8 cellular contexts compared by ENCODE assay signal in genomic region chr17:44779211-44780025, GRCh38. TPM values are rescaled to one million over a fixed set of nuclear protein-coding genes. Genes with fewer than 3 reads are reported as not detected.
DNase-seq lines count a peak whose midpoint lies in the region; ATAC-seq and TF ChIP-seq lines count a peak whose summit lies in the region.

No MANE protein-coding gene starts in this region.

- H3K27ac ChIP-seq in Peyer's patch: peak overlapping the region in 1 of 4 donors; percentile 39

- no peaks in the 10 kb centered on the region for H3K36me3 ChIP-seq in Peyer's patch

- peaks cover 0 to 3% of the 10 kb centered on the region in 2 donors for H3K27me3 Mint-ChIP-seq in natural killer cell treated with Interleukin-12 subunit alpha and Interleukin-12 subunit beta and Interleukin-15 and Interleukin-18, amount 100 ng/mL, for 72 hours

- H3K4me3 Mint-ChIP-seq in natural killer cell treated with Interleukin-12 subunit alpha and Interleukin-12 subunit beta and Interleukin-15 and Interleukin-18, amount 100 ng/mL, for 72 hours: peak overlapping the region; percentile 53
- H3K4me3 Mint-ChIP-seq in stimulated activated effector memory CD8-positive, alpha-beta T cell treated with anti-CD3 and anti-CD28 coated beads, Interleukin-12 subunit alpha, Interleukin-12 subunit beta, amount 100 ng/mL, for 72 hours: peak overlapping the region; percentile 52

- ATAC-seq in natural killer cell treated with Interleukin-12 subunit alpha and Interleukin-12 subunit beta and Interleukin-15 and Interleukin-18, amount 100 ng/mL, for 72 hours: peak in 1 of 2 donors; percentile 48
- ATAC-seq in stimulated activated effector memory CD8-positive, alpha-beta T cell treated with anti-CD3 and anti-CD28 coated beads, Interleukin-12 subunit alpha, Interleukin-12 subunit beta, amount 100 ng/mL, for 72 hours: peak; percentile 44
- no peak for ATAC-seq in HG03520 (IDR thresholded peaks at IDR 0.05; ENCODE audit: unreplicated experiment)

- DNase-seq in COR-L47 (lab: John Stamatoyannopoulos, UW): peak; percentile 53
- DNase-seq in HuH-7.5 (ENCODE audit: low spot score): peak; percentile 80
- DNase-seq in Peyer's patch: peak; percentile 66 to 89 (median 87)
- DNase-seq in activated T-helper 1 cell treated with anti-CD3 and anti-CD28 coated beads, Interleukin-2, amount 50 U/mL, for 16 hours (ENCODE audit: low read depth in 1 of 2, low spot score in 1 of 2): peak; percentile 63
- peak; percentile 71 for DNase-seq in fibroblast of mammary gland (ENCODE audit: low read depth)
- DNase-seq in natural killer cell treated with Interleukin-12 subunit alpha and Interleukin-12 subunit beta and Interleukin-15 and Interleukin-18, amount 100 ng/mL, for 72 hours (ENCODE audit: low spot score): peak; percentile 80
- DNase-seq in stimulated activated effector memory CD8-positive, alpha-beta T cell treated with anti-CD3 and anti-CD28 coated beads, Interleukin-12 subunit alpha, Interleukin-12 subunit beta, amount 100 ng/mL, for 72 hours (ENCODE audit: low spot score in 2 of 2): peak; percentile 82 to 94

- no peaks in the 10 kb centered on the region for H3K9me3 Mint-ChIP-seq in natural killer cell treated with Interleukin-12 subunit alpha and Interleukin-12 subunit beta and Interleukin-15 and Interleukin-18, amount 100 ng/mL, for 72 hours
- no peaks in the 10 kb centered on the region for H3K9me3 Mint-ChIP-seq in stimulated activated effector memory CD8-positive, alpha-beta T cell treated with anti-CD3 and anti-CD28 coated beads, Interleukin-12 subunit alpha, Interleukin-12 subunit beta, amount 100 ng/mL, for 72 hours

- no peaks in the 10 kb centered on the region for H3K27me3 ChIP-seq in Peyer's patch

- H3K27ac Mint-ChIP-seq in natural killer cell treated with Interleukin-12 subunit alpha and Interleukin-12 subunit beta and Interleukin-15 and Interleukin-18, amount 100 ng/mL, for 72 hours: no peak overlapping the region
- no peak overlapping the region for H3K27ac Mint-ChIP-seq in stimulated activated effector memory CD8-positive, alpha-beta T cell treated with anti-CD3 and anti-CD28 coated beads, Interleukin-12 subunit alpha, Interleukin-12 subunit beta, amount 100 ng/mL, for 72 hours

- no peak for TF ChIP-seq POLR2A in Peyer's patch (IDR thresholded peaks at IDR 0.05)

- H3K9me3 ChIP-seq in Peyer's patch: no peaks in the 10 kb centered on the region

- peaks cover 4 to 30% (median 7%) of the 10 kb centered on the region in 4 donors for H3K4me1 ChIP-seq in Peyer's patch

- peak; percentile 63 to 87 (median 82) for TF ChIP-seq CTCF in Peyer's patch (IDR thresholded peaks at IDR 0.05)
- TF ChIP-seq CTCF in fibroblast of mammary gland (conservative IDR thresholded peaks at IDR 0.05; ENCODE audit: control insufficient read depth, insufficient read depth, low read depth, low read length): peak; percentile 71

- peak overlapping the region; percentile 10 to 32 (median 31) for H3K4me3 ChIP-seq in Peyer's patch
- H3K4me3 ChIP-seq in fibroblast of mammary gland (ENCODE audit: control insufficient read depth, low read depth, low read length): peak overlapping the region; percentile 42

- H3K36me3 Mint-ChIP-seq in natural killer cell treated with Interleukin-12 subunit alpha and Interleukin-12 subunit beta and Interleukin-15 and Interleukin-18, amount 100 ng/mL, for 72 hours: no peaks in the 10 kb centered on the region
- no peaks in the 10 kb centered on the region for H3K36me3 Mint-ChIP-seq in stimulated activated effector memory CD8-positive, alpha-beta T cell treated with anti-CD3 and anti-CD28 coated beads, Interleukin-12 subunit alpha, Interleukin-12 subunit beta, amount 100 ng/mL, for 72 hours

- peaks cover 5 to 19% of the 10 kb centered on the region in 2 donors for H3K4me1 Mint-ChIP-seq in natural killer cell treated with Interleukin-12 subunit alpha and Interleukin-12 subunit beta and Interleukin-15 and Interleukin-18, amount 100 ng/mL, for 72 hours (ENCODE audit: low read depth in 2 of 2)
- peaks cover 26% of the 10 kb centered on the region for H3K4me1 Mint-ChIP-seq in stimulated activated effector memory CD8-positive, alpha-beta T cell treated with anti-CD3 and anti-CD28 coated beads, Interleukin-12 subunit alpha, Interleukin-12 subunit beta, amount 100 ng/mL, for 72 hours

RNA-seq across cellular contexts. Expression of gene ADAM11, which starts 20.6 kb away (rescaled TPM):
- total RNA-seq in Peyer's patch: 1 to 10 TPM in 1 of 4 donors, under 1 TPM in 1, not detected in 2; 0.67 to 1.4 TPM
- under 1 TPM; 0.31 to 0.53 TPM for total RNA-seq in natural killer cell treated with Interleukin-12 subunit alpha and Interleukin-12 subunit beta and Interleukin-15 and Interleukin-18, amount 100 ng/mL, for 72 hours

RNA-seq across cellular contexts. Expression of gene GJC1, which starts 50.7 kb away (rescaled TPM):
- total RNA-seq in Peyer's patch: 1 to 10 TPM; 1.4 to 7.4 (median 2.5) TPM
- total RNA-seq in natural killer cell treated with Interleukin-12 subunit alpha and Interleukin-12 subunit beta and Interleukin-15 and Interleukin-18, amount 100 ng/mL, for 72 hours: 1 to 10 TPM; 1.4 to 2.5 TPM
